Comparison of ENCODE assay signal across 25 cellular contexts in the genomic region with DNA sequence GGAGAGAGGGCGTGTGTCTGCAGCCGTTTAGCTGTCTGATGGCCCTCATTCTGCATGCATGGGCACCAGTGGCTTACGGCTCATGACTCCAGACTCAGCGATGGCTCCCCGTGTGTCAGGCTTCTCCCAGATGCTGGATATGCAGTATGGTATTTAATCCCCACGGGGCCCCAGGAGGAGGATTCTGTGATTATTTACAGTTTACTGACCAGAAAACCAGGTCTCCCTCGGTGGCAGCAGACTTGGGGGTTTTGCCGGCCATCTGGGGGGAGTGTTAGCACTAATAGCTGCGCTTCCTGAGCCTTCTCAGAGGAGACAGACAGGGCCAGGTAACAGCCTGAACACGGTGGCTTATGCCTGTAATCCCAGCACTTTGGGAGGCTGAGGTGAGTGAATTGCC. TPM values are rescaled to one million over a fixed set of nuclear protein-coding genes. Genes with fewer than 3 reads are reported as not detected.
A peak's percentile ranks its signal among the peaks of the same experiment; 100 is the strongest.
DNase-seq lines count a peak whose midpoint lies in the region; ATAC-seq and TF ChIP-seq lines count a peak whose summit lies in the region.
"Had no signal": no experiment of that assay in that cellular context is flagged by ENCODE, and none has a peak within 500 bp of the region (broad histone marks: within the 10 kb centered on the region; RNA-seq: fewer than 3 reads in every experiment).

No MANE protein-coding gene starts in this region.

- 60 to 61% methylated on average over 10 of the region's 10 CpGs for WGBS in heart right ventricle, 2 donors

- POLR2A ChIA-PET in T-cell (lab: Charles Lee), result interaction anchor here in 1 of 2 donors (0.6 kb wide), 1 partner anchor 17 kb away, joined by 4 read pairs; no protein-coding TSS in a partner anchor

- H4K20me1 ChIP-seq in neural progenitor cell (ENCODE audit: low read depth), result peaks cover 35% of the 10 kb centered on the region

- H3F3A ChIP-seq in neural progenitor cell (ENCODE audit: low read depth), result peaks cover 28% of the 10 kb centered on the region

- peaks cover 64% of the 10 kb centered on the region for H3K27me3 Mint-ChIP-seq in neural progenitor cell (ENCODE audit: insufficient read depth, low read depth)
- peaks cover 22 to 51% of the 10 kb centered on the region in 2 donors for H3K27me3 Mint-ChIP-seq in T-cell

- H3K4me1 ChIP-seq in heart right ventricle (peaks cover 6 to 32% (median 27%) of the 10 kb centered on the region in 9 donors), neural progenitor cell (peaks cover 30% of the 10 kb centered on the region)

- peaks cover 4% of the 10 kb centered on the region for H3K9me3 Mint-ChIP-seq in neural progenitor cell
- no peaks in the 10 kb centered on the region for H3K9me3 Mint-ChIP-seq in T-cell
- H3K9me3 Mint-ChIP-seq: CD4-positive, alpha-beta T cell; CD8-positive, alpha-beta memory T cell; H9 had no signal

- H2AFZ ChIP-seq in neural progenitor cell (replicated peaks), result no peak overlapping the region
- H2AFZ ChIP-seq: GM23248 had no signal

- DNase-seq in Right ventricle myocardium inferior (ENCODE audit: missing footprints) (peak; percentile 17), heart right ventricle (no peak), WERI-Rb-1 (peak; percentile 55), neural progenitor cell (ENCODE audit: low spot score) (no peak), T-cell (no peak), SHP77 treated with DMSO at 0.1 percent for 48 hours (lab: John Stamatoyannopoulos, UW) (no peak), NCI-H2107 treated with DMSO at 0.1 percent for 48 hours (lab: John Stamatoyannopoulos, UW; ENCODE audit: unreplicated experiment) (no peak), omental fat pad (ENCODE audit: low spot score) (no peak)
- DNase-seq: ACHN; AML-193; BE2C; CD4-positive, alpha-beta T cell; CD8-positive, alpha-beta memory T cell; DMS53; DMS79 treated with DMSO at 0.1 percent for 48 hours; GF-D8; GM23248; H9 had no signal

- H3K4me1 Mint-ChIP-seq in neural progenitor cell, result peaks cover 23% of the 10 kb centered on the region
- H3K4me1 Mint-ChIP-seq in T-cell, result peaks cover 12 to 14% (median 13%) of the 10 kb centered on the region in 3 donors

- H3K9me3 ChIP-seq in heart right ventricle (no peaks in the 10 kb centered on the region), WERI-Rb-1 (ENCODE audit: severe bottlenecking) (no peaks in the 10 kb centered on the region), neural progenitor cell (ENCODE audit: low read depth) (no peaks in the 10 kb centered on the region)
- H3K9me3 ChIP-seq: BE2C; BLaER1 treated with 17β-estradiol and CSF1 and Interleukin-3, amounts not matched to agents 10 nM and 100 nM had no signal

- intact Hi-C loops in Right ventricle myocardium inferior (cut with DNase I), result no loop called here
- intact Hi-C loops in heart right ventricle (cut with DNase I), result no loop called here

- H3K4me3 Mint-ChIP-seq in neural progenitor cell (peak overlapping the region; percentile 58), T-cell (no peak overlapping the region)
- H3K4me3 Mint-ChIP-seq: CD4-positive, alpha-beta T cell; CD8-positive, alpha-beta memory T cell; H9 had no signal

- H3K4me2 ChIP-seq in neural progenitor cell, result no peak overlapping the region
- H3K4me2 ChIP-seq: BLaER1 treated with 17β-estradiol and CSF1 and Interleukin-3, amounts not matched to agents 10 nM and 100 nM had no signal

- H3K79me2 ChIP-seq in neural progenitor cell (ENCODE audit: low read depth), result no peaks in the 10 kb centered on the region

- H3K27ac Mint-ChIP-seq in neural progenitor cell (no peak overlapping the region), T-cell (no peak overlapping the region)
- H3K27ac Mint-ChIP-seq: CD4-positive, alpha-beta T cell; CD8-positive, alpha-beta memory T cell; H9 had no signal

- no peak overlapping the region for H3K9ac ChIP-seq in neural progenitor cell
- H3K9ac ChIP-seq: BLaER1 treated with 17β-estradiol and CSF1 and Interleukin-3, amounts not matched to agents 10 nM and 100 nM; GM23248 had no signal

- ATAC-seq in Right ventricle myocardium inferior, result no peak
- ATAC-seq in heart right ventricle, result no peak
- no peak for ATAC-seq in T-cell (replicated peaks in 1 of 4)
- ATAC-seq in omental fat pad (ENCODE audit: low FRiP score), result no peak
- ATAC-seq: HCT116 had no signal

- TF ChIP-seq CTCF in heart right ventricle (IDR thresholded peaks at IDR 0.05) (no peak), WERI-Rb-1 (IDR thresholded peaks at IDR 0.05; ENCODE audit: low read depth, low read length) (no peak), neural progenitor cell (IDR thresholded peaks at IDR 0.05) (no peak), omental fat pad (IDR thresholded peaks at IDR 0.05) (no peak)

- H3K36me3 Mint-ChIP-seq in neural progenitor cell (peaks cover 3% of the 10 kb centered on the region), T-cell (no peaks in the 10 kb centered on the region)
- H3K36me3 Mint-ChIP-seq: CD8-positive, alpha-beta memory T cell had no signal

- H3K27me3 ChIP-seq in heart right ventricle (peaks cover 22 to 52% (median 50%) of the 10 kb centered on the region in 7 donors), WERI-Rb-1 (ENCODE audit: insufficient read depth, low read depth, severe bottlenecking) (peaks cover 47% of the 10 kb centered on the region), neural progenitor cell (peaks cover 93% of the 10 kb centered on the region)

- H3K27ac ChIP-seq in heart right ventricle (no peak overlapping the region), WERI-Rb-1 (no peak overlapping the region), neural progenitor cell (no peak overlapping the region)
- H3K27ac ChIP-seq: 22Rv1; BLaER1 treated with 17β-estradiol and CSF1 and Interleukin-3, amounts not matched to agents 10 nM and 100 nM; GM23248 had no signal

- CTCF ChIA-PET in T-cell (lab: Charles Lee), result interaction anchor here in 1 of 2 donors (0.6 kb wide), 1 partner anchor 523 kb away, joined by 3 read pairs; no protein-coding TSS in a partner anchor

- no peaks in the 10 kb centered on the region for H3K36me3 ChIP-seq in heart right ventricle
- no peaks in the 10 kb centered on the region for H3K36me3 ChIP-seq in WERI-Rb-1
- H3K36me3 ChIP-seq in neural progenitor cell, result no peaks in the 10 kb centered on the region
- H3K36me3 ChIP-seq: BE2C; BLaER1 treated with 17β-estradiol and CSF1 and Interleukin-3, amounts not matched to agents 10 nM and 100 nM had no signal

- H3K4me3 ChIP-seq in heart right ventricle (no peak overlapping the region), WERI-Rb-1 (ENCODE audit: low read depth, low read length) (no peak overlapping the region), neural progenitor cell (no peak overlapping the region)
- H3K4me3 ChIP-seq: BLaER1 treated with 17β-estradiol and CSF1 and Interleukin-3, amounts not matched to agents 10 nM and 100 nM; GM23248 had no signal

RNA-seq across cellular contexts. Expression of gene PRDM12, which starts 4.3 kb away (rescaled TPM):
- total RNA-seq in Right ventricle myocardium inferior, result not detected
- not detected for total RNA-seq in heart right ventricle
- under 1 TPM in 1 of 2 donors, not detected in 1; 0.01 TPM for polyA plus RNA-seq in heart right ventricle
- total RNA-seq in neural progenitor cell (ENCODE audit: low replicate concordance), result not detected in 2 replicates
- total RNA-seq in T-cell, result under 1 TPM in 3 of 5 donors, not detected in 2; 0.13 to 0.19 (median 0.16) TPM
- not detected for total RNA-seq in omental fat pad
- total RNA-seq: Daoy, G401, GM23248, H4, H9 had no signal
- polyA plus RNA-seq: CD14-positive monocyte; CD8-positive, alpha-beta memory T cell; GM23248 had no signal

RNA-seq across cellular contexts. Expression of gene EXOSC2, which starts 24.9 kb away (rescaled TPM):
- total RNA-seq in Right ventricle myocardium inferior (11.2 TPM), heart right ventricle (10 to 100 TPM; 11.9 to 17.7 (median 13.1) TPM), neural progenitor cell (ENCODE audit: low replicate concordance) (59.1 and 75.5 TPM in 2 replicates), T-cell (10 to 100 TPM; 49.1 to 59.1 (median 52.1) TPM), omental fat pad (10 to 100 TPM; 16.9 to 46.6 (median 22.6) TPM)
- 10 to 100 TPM; 10.8 to 15.0 TPM for polyA plus RNA-seq in heart right ventricle

Comparison
In these comparisons a context has a peak if more than half of its experiments do, and no peak if none do; other contexts are left out.
1. DNase-seq: peak in Right ventricle myocardium inferior (single experiment) and WERI-Rb-1 (single experiment); none in heart right ventricle (0 of 2), neural progenitor cell (single experiment), T-cell (0 of 34), SHP77 treated with DMSO at 0.1 percent for 48 hours (single experiment), NCI-H2107 treated with DMSO at 0.1 percent for 48 hours (single experiment) and omental fat pad (single experiment).